In the genomic region with DNA sequence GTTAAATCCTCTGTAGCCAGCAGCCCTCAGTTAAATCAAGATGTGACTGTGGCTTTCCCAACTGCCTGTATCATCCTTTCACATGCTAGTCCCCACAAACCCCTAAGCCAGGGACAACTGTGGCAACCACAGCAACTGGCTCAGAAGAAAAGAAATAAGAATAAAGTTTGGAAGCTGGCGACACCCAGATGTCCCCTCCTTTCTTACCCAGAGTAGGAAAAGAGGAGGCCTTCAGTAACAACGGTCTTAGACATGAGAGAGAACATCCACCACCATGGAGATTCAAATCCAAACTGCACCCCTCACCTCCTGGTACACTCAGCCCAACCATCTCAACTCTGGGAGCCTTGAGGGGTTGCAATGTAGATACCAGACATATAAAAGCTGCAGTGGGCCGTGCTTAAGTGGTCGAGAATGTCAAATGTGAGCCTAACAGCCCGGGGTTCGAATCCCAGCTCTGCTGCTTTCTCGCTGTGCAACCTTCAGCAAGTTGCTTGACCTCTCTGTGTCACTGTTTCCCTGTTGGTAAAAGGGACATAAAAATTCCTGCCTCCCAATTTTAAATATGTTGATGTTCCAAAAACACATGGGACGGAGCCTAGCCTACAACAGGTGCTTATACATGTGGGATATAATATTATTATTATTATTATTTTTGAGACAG, we compare ENCODE assay signal across 23 cellular contexts. TPM values are rescaled to one million over a fixed set of nuclear protein-coding genes. Genes with fewer than 3 reads are reported as not detected.
DNase-seq lines count a peak whose midpoint lies in the region; ATAC-seq, FAIRE-seq and TF ChIP-seq lines count a peak whose summit lies in the region.
"Had no signal": no experiment of that assay in that cellular context is flagged by ENCODE, and none has a peak within 500 bp of the region (broad histone marks: within the 10 kb centered on the region; RNA-seq: fewer than 3 reads in every experiment).

No MANE protein-coding gene starts in this region.

- 31% methylated on average over 8 of the region's 8 CpGs for WGBS in A549 (ENCODE audit: missing lambda C conversion rate)
- 6% methylated on average over 8 of the region's 8 CpGs for WGBS in K562 (ENCODE audit: insufficient coverage, low coverage, missing lambda C conversion rate)
- 80% methylated on average over 8 of the region's 8 CpGs; no CpG with 5 or more reads in 1 of the 2 experiments for WGBS in H1 (ENCODE audit: extremely low coverage in 1 of 2, insufficient coverage in 1 of 2, insufficient read length in 1 of 2, insufficient replicate concordance in 2 of 2, low coverage in 1 of 2, low lambda C conversion rate in 2 of 2, missing lambda C conversion rate in 1 of 2), 2 experiments

- POLR2A ChIA-PET in A549 (lab: Yijun Ruan, JAX) (no interaction called here), K562 (lab: Yijun Ruan, JAX) (interaction anchor here (0.6 kb wide), 1 partner anchor 243 kb away, joined by 3 read pairs; no protein-coding TSS in a partner anchor), H1 (lab: Charles Lee; ENCODE audit: partially characterized antibody) (interaction anchor here (1.1 kb wide), 1 partner anchor 671 kb away, joined by 3 read pairs; no protein-coding TSS in a partner anchor)
- POLR2A ChIA-PET in activated CD8-positive, alpha-beta T cell treated with anti-CD3 and anti-CD28 coated beads for 36 hours (lab: Charles Lee): interaction anchor here (0.8 kb wide), 1 partner anchor 18 kb away, joined by 3 read pairs; no protein-coding TSS in a partner anchor

- no peak overlapping the region for H3K4ac ChIP-seq in H1 (replicated peaks; ENCODE audit: insufficient read length, low read depth, low read length)

- no peak overlapping the region for H3K27ac Mint-ChIP-seq in activated CD8-positive, alpha-beta T cell treated with anti-CD3 and anti-CD28 coated beads for 36 hours
- H3K27ac Mint-ChIP-seq: CD4-positive, alpha-beta memory T cell; HFFc6 had no signal

- H3K23ac ChIP-seq in H1 (ENCODE audit: insufficient read length): no peak overlapping the region

- H3K9me3 ChIP-seq in A549 (no peaks in the 10 kb centered on the region), K562 (replicated peaks; ENCODE audit: control insufficient read depth, insufficient read depth, low read depth, low read length) (0 out of 2 replicates have a peak, but pooled peaks cover 3% of the 10 kb centered on the region), H1 (ENCODE audit: insufficient read depth in 2 of 2, low read depth in 1 of 2, low read length in 1 of 2) (peaks cover 3 to 11% of the 10 kb centered on the region in 2 experiments; a peak in 3 of 4 replicates), osteoblast (ENCODE audit: low read depth, low read length) (peaks cover 11% of the 10 kb centered on the region), kidney (ENCODE audit: control insufficient read depth in 1 of 2, low read length in 2 of 2) (peaks cover 5 to 14% of the 10 kb centered on the region in 2 donors)

- no peaks in the 10 kb centered on the region for H3K36me3 Mint-ChIP-seq in activated CD8-positive, alpha-beta T cell treated with anti-CD3 and anti-CD28 coated beads for 36 hours (ENCODE audit: low read depth)
- H3K36me3 Mint-ChIP-seq: CD4-positive, alpha-beta memory T cell had no signal

- TF ChIP-seq CTCF in A549 (IDR thresholded peaks at IDR 0.05) (no peak), K562 (IDR thresholded peaks at IDR 0.05 in 2 of 3, conservative IDR thresholded peaks at IDR 0.05 in 1 of 3; ENCODE audit: insufficient read depth in 2 of 3, low read depth in 1 of 3, low read length in 3 of 3) (no peak), H1 (IDR thresholded peaks at IDR 0.05; ENCODE audit: control extremely low read depth in 1 of 3, insufficient read depth in 1 of 3, low read depth in 1 of 3, low read length in 3 of 3) (no peak), osteoblast (IDR thresholded peaks at IDR 0.05; ENCODE audit: extremely low read depth, low read depth, low read length) (no peak), kidney (IDR thresholded peaks at IDR 0.05; ENCODE audit: borderline replicate concordance, extremely low read depth, insufficient read depth) (no peak)
- TF ChIP-seq CTCF in activated CD8-positive, alpha-beta T cell treated with anti-CD3 and anti-CD28 coated beads for 36 hours (IDR thresholded peaks at IDR 0.05): no peak

- no peak overlapping the region for H4K91ac ChIP-seq in H1 (replicated peaks; ENCODE audit: insufficient read length, low read length)

- intact Hi-C loops in K562 (cut with micrococcal nuclease) (no loop called here), kidney (cut with DNase I) (no loop called here)
- intact Hi-C loops in activated CD8-positive, alpha-beta T cell treated with anti-CD3 and anti-CD28 coated beads for 36 hours (cut with micrococcal nuclease): no loop called here

- TF ChIP-seq POLR2A in A549 (IDR thresholded peaks at IDR 0.05; ENCODE audit: low read length): no peak
- TF ChIP-seq POLR2A in K562 (conservative IDR thresholded peaks at IDR 0.05): no peak
- TF ChIP-seq POLR2A in H1 (IDR thresholded peaks at IDR 0.05; ENCODE audit: control extremely low read depth in 1 of 2, low read depth in 2 of 2, low read length in 2 of 2): no peak

- TF ChIP-seq EP300 in A549 (IDR thresholded peaks at IDR 0.05) (no peak), K562 (IDR thresholded peaks at IDR 0.05; ENCODE audit: low read length) (no peak), H1 (IDR thresholded peaks at IDR 0.05; ENCODE audit: borderline replicate concordance in 1 of 2, low read depth in 2 of 2, low read length in 2 of 2) (no peak)

- no peak overlapping the region for H2BK5ac ChIP-seq in H1 (ENCODE audit: low read depth, low read length)

- no peaks in the 10 kb centered on the region for H3K23me2 ChIP-seq in H1 (ENCODE audit: low read depth, low read length)

- peaks cover 29% of the 10 kb centered on the region for H3K27me3 Mint-ChIP-seq in activated CD8-positive, alpha-beta T cell treated with anti-CD3 and anti-CD28 coated beads for 36 hours

- H3K27me3 ChIP-seq in K562 (ENCODE audit: control insufficient read depth in 2 of 2, insufficient read depth in 2 of 2, low read length in 2 of 2): peaks cover 2 to 15% of the 10 kb centered on the region in 2 experiments; a peak in 4 of 5 replicates
- H3K27me3 ChIP-seq in H1 (replicated peaks in 1 of 4; ENCODE audit: control insufficient read depth in 3 of 4, extremely low read depth in 1 of 4, insufficient read depth in 3 of 4, low read length in 3 of 4): peaks cover 0 to 4% (median 0%) of the 10 kb centered on the region in 4 experiments; a peak in 3 of 7 replicates
- H3K27me3 ChIP-seq in osteoblast (ENCODE audit: insufficient read depth, low read length): peaks cover 25% of the 10 kb centered on the region

- peaks cover 6% of the 10 kb centered on the region for H3K9me3 Mint-ChIP-seq in activated CD8-positive, alpha-beta T cell treated with anti-CD3 and anti-CD28 coated beads for 36 hours

- no peak overlapping the region for H2BK20ac ChIP-seq in H1 (ENCODE audit: low read length)

- H3K4me1 ChIP-seq in A549 (no peaks in the 10 kb centered on the region), K562 (replicated peaks in 1 of 2; ENCODE audit: control insufficient read depth in 2 of 2, insufficient read depth in 2 of 2, low read length in 2 of 2) (no peaks in the 10 kb centered on the region; a peak in 1 of 5 replicates), H1 (replicated peaks in 1 of 4; ENCODE audit: control insufficient read depth in 3 of 4, insufficient read depth in 4 of 4, low read length in 3 of 4) (0 out of 7 replicates have a peak, but pooled peaks cover 0 to under 1% (median 0%) of the 10 kb centered on the region in 4 experiments), osteoblast (ENCODE audit: insufficient read depth, low read length) (no peaks in the 10 kb centered on the region), kidney (ENCODE audit: control insufficient read depth in 1 of 2, insufficient read depth in 1 of 2, low read depth in 1 of 2, low read length in 2 of 2) (no peaks in the 10 kb centered on the region)

- H3K27ac ChIP-seq in A549 (no peak overlapping the region), K562 (ENCODE audit: extremely low read depth, low read depth, low read length) (no peak overlapping the region), H1 (ENCODE audit: low read depth, low read length) (no peak overlapping the region), osteoblast (ENCODE audit: low read depth, low read length) (no peak overlapping the region), kidney (ENCODE audit: low read depth in 2 of 2, low read length in 2 of 2) (no peak overlapping the region)

- no TSS peak for BruUV-seq in K562 (replicated peaks; lab: Mats Ljungman, UMichigan)

- H3K9ac ChIP-seq in K562 (ENCODE audit: insufficient read depth in 1 of 2, low read depth in 2 of 2, low read length in 2 of 2) (no peak overlapping the region), H1 (replicated peaks in 1 of 4; ENCODE audit: extremely low read depth in 1 of 4, low read depth in 3 of 4, low read length in 3 of 4) (no peak overlapping the region), kidney (ENCODE audit: low read length in 2 of 2) (no peak overlapping the region)

- no peaks in the 10 kb centered on the region for H4K20me1 ChIP-seq in K562 (replicated peaks; ENCODE audit: control insufficient read depth, insufficient read depth, low read length)
- peaks cover 2% of the 10 kb centered on the region in 2 experiments for H4K20me1 ChIP-seq in H1 (replicated peaks in 1 of 2; ENCODE audit: control insufficient read depth in 1 of 2, insufficient read depth in 2 of 2, low read length in 2 of 2)
- H4K20me1 ChIP-seq in osteoblast (ENCODE audit: insufficient read depth, low read length): no peaks in the 10 kb centered on the region

- H3K9me1 ChIP-seq in K562 (ENCODE audit: control insufficient read depth, insufficient read depth, low read length): no peaks in the 10 kb centered on the region

- DNase-seq in A549 (ENCODE audit: low read depth in 1 of 2, low spot score in 1 of 2) (no peak), K562 (ENCODE audit: extremely low read depth in 1 of 4, low spot score in 3 of 4) (no peak), H1 (ENCODE audit: low read depth in 1 of 2, low spot score in 2 of 2) (no peak), osteoblast (ENCODE audit: insufficient read length, low spot score, missing footprints) (peak; percentile 58), kidney tubule cell (ENCODE audit: low spot score) (no peak), kidney (no peak)
- no peak for DNase-seq in activated CD8-positive, alpha-beta T cell treated with anti-CD3 and anti-CD28 coated beads for 36 hours
- DNase-seq: 8988T; C1 segment of cervical spinal cord; Calu3; CD4-positive, alpha-beta memory T cell; DMS53; DMS79 treated with DMSO at 0.1 percent for 48 hours; GF-D8; GOT3; HFFc6 had no signal

- H2BK15ac ChIP-seq in H1 (ENCODE audit: low read length): no peak overlapping the region

- no peak overlapping the region for H2BK120ac ChIP-seq in H1 (replicated peaks; ENCODE audit: low read depth, low read length)

- H3K18ac ChIP-seq in H1 (ENCODE audit: extremely low read depth, low read length): no peak overlapping the region

- no peak overlapping the region for H4K5ac ChIP-seq in H1 (ENCODE audit: insufficient read length, low read depth, low read length)

- no peak overlapping the region for H3K4me3 Mint-ChIP-seq in activated CD8-positive, alpha-beta T cell treated with anti-CD3 and anti-CD28 coated beads for 36 hours
- H3K4me3 Mint-ChIP-seq: CD4-positive, alpha-beta memory T cell; HFFc6 had no signal

- H2AK5ac ChIP-seq in H1 (ENCODE audit: low read depth, low read length): no peak overlapping the region

- H3K36me3 ChIP-seq in K562 (ENCODE audit: control insufficient read depth, insufficient read depth, low read length) (no peaks in the 10 kb centered on the region), H1 (ENCODE audit: control insufficient read depth in 2 of 4, insufficient read depth in 4 of 4, low read length in 3 of 4) (no peaks in the 10 kb centered on the region), osteoblast (ENCODE audit: insufficient read depth, low read length) (no peaks in the 10 kb centered on the region), kidney (ENCODE audit: control insufficient read depth in 1 of 2, insufficient read depth in 2 of 2, low read length in 2 of 2) (no peaks in the 10 kb centered on the region)

- H3K79me2 ChIP-seq in K562 (ENCODE audit: control insufficient read depth, insufficient read depth, low read length): no peaks in the 10 kb centered on the region
- H3K79me2 ChIP-seq in H1 (ENCODE audit: control insufficient read depth in 1 of 2, insufficient read depth in 2 of 2, low read length in 2 of 2): no peaks in the 10 kb centered on the region
- H3K79me2 ChIP-seq in osteoblast (ENCODE audit: insufficient read depth, low read length): no peaks in the 10 kb centered on the region

- CTCF ChIA-PET in A549 (lab: Yijun Ruan, JAX) (interaction anchor here (0.7 to 1.6 kb wide), 4 partner anchors 12 to 102 kb away, joined by 3 to 4 read pairs (median 4); no protein-coding TSS in a partner anchor), K562 (lab: Yijun Ruan, JAX; ENCODE audit: low intra/inter-chr PET ratio) (no interaction called here), H1 (lab: Charles Lee; ENCODE audit: partially characterized antibody) (interaction anchor here (0.7 to 3.0 kb wide), 9 partner anchors 10 to 98 kb away, joined by 3 to 11 read pairs (median 4); no protein-coding TSS in a partner anchor)
- CTCF ChIA-PET in activated CD8-positive, alpha-beta T cell treated with anti-CD3 and anti-CD28 coated beads for 36 hours (lab: Charles Lee): interaction anchor here (1.2 kb wide), 1 partner anchor 11 kb away, joined by 3 read pairs; no protein-coding TSS in a partner anchor

- H4K8ac ChIP-seq in H1 (ENCODE audit: extremely low read depth, insufficient read depth, low read length): no peak overlapping the region

- H3K4me2 ChIP-seq in A549 (no peak overlapping the region), K562 (ENCODE audit: insufficient read depth, low read length) (no peak overlapping the region), H1 (ENCODE audit: insufficient read depth in 1 of 2, low read depth in 2 of 2, low read length in 2 of 2) (no peak overlapping the region), osteoblast (ENCODE audit: insufficient read depth, low read length) (no peak overlapping the region)

- no peak for ATAC-seq in A549
- ATAC-seq in K562: no peak
- ATAC-seq in activated CD8-positive, alpha-beta T cell treated with anti-CD3 and anti-CD28 coated beads for 36 hours: no peak
- ATAC-seq: HCT116 had no signal

- TF ChIP-seq RAD21 in A549 (conservative IDR thresholded peaks at IDR 0.05 in 1 of 2, IDR thresholded peaks at IDR 0.05 in 1 of 2) (no peak), K562 (CRISPR knock-in tag; conservative IDR thresholded peaks at IDR 0.05 in 1 of 2, IDR thresholded peaks at IDR 0.05 in 1 of 2) (no peak), H1 (IDR thresholded peaks at IDR 0.05 in 1 of 2, conservative IDR thresholded peaks at IDR 0.05 in 1 of 2; ENCODE audit: low read depth in 2 of 2, low read length in 2 of 2) (no peak)

- FAIRE-seq in A549 (lab: Jason Lieb, UNC) (no peak), K562 (lab: Jason Lieb, UNC) (no peak), H1 (lab: Jason Lieb, UNC) (no peak), kidney (lab: Jason Lieb, UNC) (no peak)
- FAIRE-seq: GM12891 had no signal

- H3K4me3 ChIP-seq in A549 (no peak overlapping the region), K562 (no peak overlapping the region), H1 (ENCODE audit: extremely low read depth in 1 of 4, insufficient read depth in 2 of 4, low read depth in 3 of 4, low read length in 4 of 4) (no peak overlapping the region), osteoblast (ENCODE audit: insufficient read depth, low read length) (no peak overlapping the region), kidney (ENCODE audit: low read length in 2 of 2) (no peak overlapping the region)

- no peaks in the 10 kb centered on the region for H3K79me1 ChIP-seq in H1 (ENCODE audit: low read depth, low read length)

- H3K56ac ChIP-seq in H1 (replicated peaks; ENCODE audit: insufficient read length, low read depth, low read length): no peak overlapping the region

- no peak overlapping the region for H3K14ac ChIP-seq in H1 (ENCODE audit: insufficient read length)

- H3K4me1 Mint-ChIP-seq in activated CD8-positive, alpha-beta T cell treated with anti-CD3 and anti-CD28 coated beads for 36 hours (ENCODE audit: low read depth): no peaks in the 10 kb centered on the region
- H3K4me1 Mint-ChIP-seq: CD4-positive, alpha-beta memory T cell had no signal

- no peak overlapping the region for H2BK12ac ChIP-seq in H1 (ENCODE audit: low read depth, low read length)

- no peak overlapping the region for H2AFZ ChIP-seq in K562 (ENCODE audit: low read depth, low read length)
- H2AFZ ChIP-seq in H1 (ENCODE audit: low read length): no peak overlapping the region
- H2AFZ ChIP-seq in osteoblast (ENCODE audit: low read length): no peak overlapping the region

- in situ Hi-C loops in K562 (cut with MboI): no loop called here

RNA-seq across cellular contexts. Expression of a gene that starts 23.8 kb away (rescaled TPM):
- polyA plus RNA-seq in A549 (2011; rRNA removed) (not detected in 2 replicates), A549 (2017; fragmentation: RNase III; extraction: RNeasy Plus Mini Kit Qiagen cat#74134 plus additional on column Dnase treatment) (not detected in 3 replicates), K562 (2011; rRNA removed) (not detected in 2 replicates), K562 (2014; fragmentation: Illumina TruSeq; extraction: Trizol) (not detected in 2 replicates), K562 (2014; fragmentation: Nextera tagmentation; extraction: Ambion mirVana) (not detected), K562 (2014; rRNA removed) (not detected in 2 replicates), H1 (2011; rRNA removed) (not detected in 2 replicates), kidney (ENCODE audit: insufficient read depth, low read depth, low replicate concordance) (not detected)
- not detected in 2 replicates for polyA plus RNA-seq in A549 (2012; cell fraction: cytosol; rRNA removed)
- polyA plus RNA-seq in A549 (2012; cell fraction: nucleus; rRNA removed): 0.06 TPM in 1 of 2 replicates, not detected in the other
- not detected in 2 replicates for polyA minus RNA-seq in A549 (2011; rRNA and poly(A)+ RNA removed)
- total RNA-seq in K562 (2011; cell fraction: chromatin; rRNA removed; ENCODE audit: low replicate concordance): not detected in 2 replicates
- not detected in 2 replicates for total RNA-seq in K562 (2011; cell fraction: nucleolus; rRNA removed)
- not detected in 2 replicates for total RNA-seq in K562 (2011; cell fraction: nucleoplasm; rRNA removed)
- total RNA-seq in K562 (2014; rRNA removed) (not detected in 2 replicates), K562 (2014; rRNA removed; fragmentation: Illumina TruSeq; extraction: Trizol) (not detected in 2 replicates), K562 (2015; rRNA removed; fragmentation: Illumina TruSeq; extraction: Trizol) (not detected in 2 replicates), K562 (2021) (not detected in 2 replicates), osteoblast (not detected in 2 replicates), kidney (not detected)
- polyA plus RNA-seq in K562 (2011; cell fraction: cytosol; rRNA removed): not detected in 2 replicates
- not detected in 2 replicates for polyA plus RNA-seq in K562 (2011; cell fraction: nucleus; rRNA removed)
- not detected in 2 replicates for polyA plus RNA-seq in K562 (2012)
- not detected in 2 replicates for polyA minus RNA-seq in K562 (2011; rRNA and poly(A)+ RNA removed)
- not detected in 2 replicates for polyA minus RNA-seq in K562 (2011; cell fraction: cytosol; rRNA and poly(A)+ RNA removed)
- not detected in 2 replicates for polyA minus RNA-seq in K562 (2011; cell fraction: nucleus; rRNA and poly(A)+ RNA removed)
- total RNA-seq in H1 (2021; fragmentation: NEBNext Ultra II Directional; extraction: Animal tissue kit (Norgen Biotek cat#: 25700)): not detected in 2 replicates
- polyA plus RNA-seq in H1 (2011; cell fraction: cytosol; rRNA removed): not detected
- polyA plus RNA-seq in H1 (2011; cell fraction: nucleus; rRNA removed): not detected
- polyA plus RNA-seq in H1 (2012, experiment 1 of 2): not detected in 4 replicates
- not detected for polyA plus RNA-seq in H1 (2012, experiment 2 of 2)
- polyA plus RNA-seq in H1 (2013, experiment 1 of 2): not detected
- polyA plus RNA-seq in H1 (2013, experiment 2 of 2): not detected
- not detected in 2 replicates for polyA minus RNA-seq in H1 (2011; rRNA and poly(A)+ RNA removed)
- polyA minus RNA-seq in H1 (2011; cell fraction: cytosol; rRNA and poly(A)+ RNA removed): not detected
- polyA minus RNA-seq in H1 (2011; cell fraction: nucleus; rRNA and poly(A)+ RNA removed): not detected
- total RNA-seq in activated CD8-positive, alpha-beta T cell treated with anti-CD3 and anti-CD28 coated beads for 36 hours: not detected
- total RNA-seq: A673; Calu3; CD4-positive, alpha-beta memory T cell; Daoy; G401; H7; HFFc6 had no signal
- polyA plus RNA-seq: BJ; CD4-positive, alpha-beta memory T cell had no signal
